Comparison of ENCODE assay signal across 1 cellular context in the genomic region with DNA sequence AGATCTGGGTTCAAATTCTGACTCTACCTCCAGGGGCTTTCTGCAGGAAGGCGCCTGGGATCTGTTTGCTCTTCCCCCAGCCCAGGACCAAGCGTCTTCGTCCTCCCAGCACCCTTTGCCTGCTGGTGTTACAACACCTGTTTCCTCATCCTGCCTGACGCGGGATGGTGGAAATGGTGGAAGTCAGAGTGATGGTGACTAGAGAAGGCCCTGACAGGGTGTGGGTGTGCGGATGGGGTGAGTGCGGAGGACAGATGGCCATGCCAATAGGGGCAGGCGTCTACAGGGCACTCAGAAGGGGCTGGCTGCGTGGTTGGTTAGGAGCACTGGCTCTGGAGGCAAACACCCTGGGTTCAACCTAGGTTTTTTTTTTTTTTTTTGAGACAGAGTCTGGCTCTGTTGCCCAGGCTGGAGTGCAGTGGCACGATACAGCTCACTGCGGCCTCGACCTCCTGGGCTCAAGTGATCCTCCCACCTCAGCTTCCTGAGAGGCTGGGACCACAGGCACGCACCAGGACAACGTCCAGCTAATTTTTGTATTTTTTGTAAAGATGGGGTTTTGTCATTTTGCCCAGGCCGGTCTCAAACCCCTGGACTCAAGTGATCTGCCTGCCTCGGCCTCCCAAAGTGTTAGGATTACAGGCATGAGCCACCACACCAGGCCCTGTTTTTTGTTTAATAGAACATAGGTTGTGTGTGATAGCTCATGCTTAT.
TF ChIP-seq lines count a peak whose summit lies in the region.

No MANE protein-coding gene starts in this region.

TF ChIP-seq in GM23338, 12 proteins besides CTCF, POLR2A, EP300 and RAD21 (continued from another document):
- TF ChIP-seq REST (IDR thresholded peaks at IDR 0.05; ENCODE audit: unreplicated experiment) (no peak), STAT1 (IDR thresholded peaks at IDR 0.05; ENCODE audit: unreplicated experiment) (no peak), ETS1 (IDR thresholded peaks at IDR 0.05) (no peak)
- TF ChIP-seq, protein P1, sequence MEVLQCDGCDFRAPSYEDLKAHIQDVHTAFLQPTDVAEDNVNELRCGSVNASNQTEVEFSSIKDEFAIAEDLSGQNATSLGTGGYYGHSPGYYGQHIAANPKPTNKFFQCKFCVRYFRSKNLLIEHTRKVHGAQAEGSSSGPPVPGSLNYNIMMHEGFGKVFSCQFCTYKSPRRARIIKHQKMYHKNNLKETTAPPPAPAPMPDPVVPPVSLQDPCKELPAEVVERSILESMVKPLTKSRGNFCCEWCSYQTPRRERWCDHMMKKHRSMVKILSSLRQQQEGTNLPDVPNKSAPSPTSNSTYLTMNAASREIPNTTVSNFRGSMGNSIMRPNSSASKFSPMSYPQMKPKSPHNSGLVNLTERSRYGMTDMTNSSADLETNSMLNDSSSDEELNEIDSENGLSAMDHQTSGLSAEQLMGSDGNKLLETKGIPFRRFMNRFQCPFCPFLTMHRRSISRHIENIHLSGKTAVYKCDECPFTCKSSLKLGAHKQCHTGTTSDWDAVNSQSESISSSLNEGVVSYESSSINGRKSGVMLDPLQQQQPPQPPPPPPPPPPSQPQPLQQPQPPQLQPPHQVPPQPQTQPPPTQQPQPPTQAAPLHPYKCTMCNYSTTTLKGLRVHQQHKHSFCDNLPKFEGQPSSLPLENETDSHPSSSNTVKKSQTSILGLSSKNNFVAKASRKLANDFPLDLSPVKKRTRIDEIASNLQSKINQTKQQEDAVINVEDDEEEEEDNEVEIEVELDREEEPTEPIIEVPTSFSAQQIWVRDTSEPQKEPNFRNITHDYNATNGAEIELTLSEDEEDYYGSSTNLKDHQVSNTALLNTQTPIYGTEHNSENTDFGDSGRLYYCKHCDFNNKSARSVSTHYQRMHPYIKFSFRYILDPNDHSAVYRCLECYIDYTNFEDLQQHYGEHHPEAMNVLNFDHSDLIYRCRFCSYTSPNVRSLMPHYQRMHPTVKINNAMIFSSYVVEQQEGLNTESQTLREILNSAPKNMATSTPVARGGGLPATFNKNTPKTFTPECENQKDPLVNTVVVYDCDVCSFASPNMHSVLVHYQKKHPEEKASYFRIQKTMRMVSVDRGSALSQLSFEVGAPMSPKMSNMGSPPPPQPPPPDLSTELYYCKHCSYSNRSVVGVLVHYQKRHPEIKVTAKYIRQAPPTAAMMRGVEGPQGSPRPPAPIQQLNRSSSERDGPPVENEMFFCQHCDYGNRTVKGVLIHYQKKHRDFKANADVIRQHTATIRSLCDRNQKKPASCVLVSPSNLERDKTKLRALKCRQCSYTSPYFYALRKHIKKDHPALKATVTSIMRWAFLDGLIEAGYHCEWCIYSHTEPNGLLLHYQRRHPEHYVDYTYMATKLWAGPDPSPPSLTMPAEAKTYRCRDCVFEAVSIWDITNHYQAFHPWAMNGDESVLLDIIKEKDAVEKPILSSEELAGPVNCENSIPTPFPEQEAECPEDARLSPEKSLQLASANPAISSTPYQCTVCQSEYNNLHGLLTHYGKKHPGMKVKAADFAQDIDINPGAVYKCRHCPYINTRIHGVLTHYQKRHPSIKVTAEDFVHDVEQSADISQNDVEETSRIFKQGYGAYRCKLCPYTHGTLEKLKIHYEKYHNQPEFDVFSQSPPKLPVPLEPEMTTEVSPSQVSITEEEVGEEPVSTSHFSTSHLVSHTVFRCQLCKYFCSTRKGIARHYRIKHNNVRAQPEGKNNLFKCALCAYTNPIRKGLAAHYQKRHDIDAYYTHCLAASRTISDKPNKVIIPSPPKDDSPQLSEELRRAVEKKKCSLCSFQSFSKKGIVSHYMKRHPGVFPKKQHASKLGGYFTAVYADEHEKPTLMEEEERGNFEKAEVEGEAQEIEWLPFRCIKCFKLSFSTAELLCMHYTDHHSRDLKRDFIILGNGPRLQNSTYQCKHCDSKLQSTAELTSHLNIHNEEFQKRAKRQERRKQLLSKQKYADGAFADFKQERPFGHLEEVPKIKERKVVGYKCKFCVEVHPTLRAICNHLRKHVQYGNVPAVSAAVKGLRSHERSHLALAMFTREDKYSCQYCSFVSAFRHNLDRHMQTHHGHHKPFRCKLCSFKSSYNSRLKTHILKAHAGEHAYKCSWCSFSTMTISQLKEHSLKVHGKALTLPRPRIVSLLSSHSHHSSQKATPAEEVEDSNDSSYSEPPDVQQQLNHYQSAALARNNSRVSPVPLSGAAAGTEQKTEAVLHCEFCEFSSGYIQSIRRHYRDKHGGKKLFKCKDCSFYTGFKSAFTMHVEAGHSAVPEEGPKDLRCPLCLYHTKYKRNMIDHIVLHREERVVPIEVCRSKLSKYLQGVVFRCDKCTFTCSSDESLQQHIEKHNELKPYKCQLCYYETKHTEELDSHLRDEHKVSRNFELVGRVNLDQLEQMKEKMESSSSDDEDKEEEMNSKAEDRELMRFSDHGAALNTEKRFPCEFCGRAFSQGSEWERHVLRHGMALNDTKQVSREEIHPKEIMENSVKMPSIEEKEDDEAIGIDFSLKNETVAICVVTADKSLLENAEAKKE (CRISPR knock-in tag; IDR thresholded peaks at IDR 0.05) = no peak
TF ChIP-seq in GM23338: peak in this region for 0.
